34 cellular contexts compared by ENCODE assay signal in the genomic region with DNA sequence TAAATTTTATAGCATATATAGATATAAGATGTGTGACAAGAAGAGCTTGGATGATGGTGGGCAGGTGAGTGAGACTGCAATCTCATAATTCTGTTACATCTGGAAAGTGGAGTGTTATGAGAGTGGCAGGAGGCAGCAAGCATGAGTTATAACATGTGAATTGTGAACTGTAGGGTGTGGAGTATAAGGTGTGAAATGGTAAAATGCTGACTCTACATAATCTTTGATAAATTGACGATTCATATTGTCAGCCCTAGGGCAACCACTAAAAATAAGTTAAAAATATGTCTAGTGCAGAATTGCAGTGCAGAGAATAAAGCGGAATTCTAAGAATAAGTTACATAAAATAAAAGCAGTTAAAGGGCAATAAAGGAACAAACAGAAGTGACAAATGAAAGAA.
"Had no signal": no experiment of that assay in that cellular context is flagged by ENCODE, and none has a peak within 500 bp of the region (broad histone marks: within the 10 kb centered on the region; RNA-seq: fewer than 3 reads in every experiment).

No MANE protein-coding gene starts in this region.

- DNase-seq: activated B cell treated with CpG ODN at 0.5 μM for 24 hours; activated CD4-positive, alpha-beta T cell treated with anti-CD3 and anti-CD28 coated beads for 48 hours; activated CD4-positive, alpha-beta T cell treated with anti-CD3 and anti-CD28 coated beads, Interleukin-2, amount 50 U/mL, for 1 hour; activated CD4-positive, alpha-beta T cell treated with anti-CD3 and anti-CD28 coated beads, Interleukin-2, amount 50 U/mL, for 48 hours; activated CD8-positive, alpha-beta memory T cell treated with anti-CD3 and anti-CD28 coated beads, Interleukin-2, amount 10 ng/mL, durations not matched to agents 7 days and 5 days; activated CD8-positive, alpha-beta memory T cell treated with anti-CD3 and anti-CD28 coated beads, Interleukin-2, amount 50 U/mL, for 4 hours; activated CD8-positive, alpha-beta T cell treated with anti-CD3 and anti-CD28 coated beads for 36 hours; activated effector memory CD4-positive, alpha-beta T cell treated with anti-CD3 and anti-CD28 coated beads, Interleukin-2, amount 50 U/mL, for 16 hours; activated naive CD4-positive, alpha-beta T cell treated with anti-CD3 and anti-CD28 coated beads for 36 hours; activated naive CD8-positive, alpha-beta T cell treated with anti-CD3 and anti-CD28 coated beads for 36 hours; activated naive CD8-positive, alpha-beta T cell treated with anti-CD3 and anti-CD28 coated beads, Interleukin-2, amount 50 U/mL, for 24 hours; activated T-cell treated with anti-CD3 and anti-CD28 coated beads, Interleukin-2, amount 50 U/mL, for 1 hour; activated T-cell treated with anti-CD3 and anti-CD28 coated beads, Interleukin-2, amount 50 U/mL, for 48 hours; adrenal gland; amygdala; aorta; body of pancreas; caudate nucleus; cortex of kidney; dermis blood vessel endothelial cell; effector CD4-positive, alpha-beta T cell; effector memory CD8-positive, alpha-beta T cell; foreskin fibroblast; head of caudate nucleus; T-helper 1 cell; T-helper 17 cell; T1000; WERI-Rb-1 had no signal

- H3K36me3 Mint-ChIP-seq: activated CD8-positive, alpha-beta memory T cell treated with anti-CD3 and anti-CD28 coated beads, Interleukin-2, amount 10 ng/mL, durations not matched to agents 7 days and 5 days; activated naive CD4-positive, alpha-beta T cell treated with anti-CD3 and anti-CD28 coated beads, Interleukin-2, amount 50 U/mL, for 24 hours; activated naive CD8-positive, alpha-beta T cell treated with anti-CD3 and anti-CD28 coated beads for 36 hours had no signal

- H3K4me1 ChIP-seq: adrenal gland, body of pancreas had no signal

- H3K27ac ChIP-seq: adrenal gland, body of pancreas, epithelial cell of prostate, WERI-Rb-1 had no signal

- H3K4me1 Mint-ChIP-seq: activated B cell treated with CpG ODN at 0.5 μM for 24 hours; activated CD8-positive, alpha-beta memory T cell treated with anti-CD3 and anti-CD28 coated beads, Interleukin-2, amount 10 ng/mL, durations not matched to agents 7 days and 5 days; activated naive CD4-positive, alpha-beta T cell treated with anti-CD3 and anti-CD28 coated beads, Interleukin-2, amount 50 U/mL, for 24 hours; activated naive CD8-positive, alpha-beta T cell treated with anti-CD3 and anti-CD28 coated beads for 36 hours; activated naive CD8-positive, alpha-beta T cell treated with anti-CD3 and anti-CD28 coated beads, Interleukin-2, amount 50 U/mL, for 24 hours had no signal

- H3K9me3 Mint-ChIP-seq: activated B cell treated with CpG ODN at 0.5 μM for 24 hours; activated CD8-positive, alpha-beta T cell treated with anti-CD3 and anti-CD28 coated beads for 36 hours; activated naive CD4-positive, alpha-beta T cell treated with anti-CD3 and anti-CD28 coated beads for 36 hours; activated naive CD4-positive, alpha-beta T cell treated with anti-CD3 and anti-CD28 coated beads, Interleukin-2, amount 50 U/mL, for 24 hours; activated naive CD8-positive, alpha-beta T cell treated with anti-CD3 and anti-CD28 coated beads for 36 hours; activated naive CD8-positive, alpha-beta T cell treated with anti-CD3 and anti-CD28 coated beads, Interleukin-2, amount 50 U/mL, for 24 hours; activated T-helper 1 cell treated with anti-CD3 and anti-CD28 coated beads, Interleukin-12 subunit alpha, Interleukin-12 subunit beta, Interleukin-2, Interleukin-4 antibody, amounts not matched to agents 30 ng/mL and 10 ng/mL and 1 ng/mL, durations not matched to agents 14 hours and 24 hours and 36 hours; activated T-helper 2 cell treated with anti-CD3 and anti-CD28 coated beads, Interferon-gamma antibody, Interleukin-2, Interleukin-4, amounts not matched to agents 10 μg/mL and 5 μg/mL and 100 μg/mL, durations not matched to agents 14 hours and 24 hours and 36 hours; effector memory CD8-positive, alpha-beta T cell; T-helper 2 cell treated with Interferon-gamma antibody and Interleukin-4, amounts not matched to agents 5 μg/mL and 100 μg/mL, for 36 hours had no signal

- H3K4me3 Mint-ChIP-seq: activated B cell treated with CpG ODN at 0.5 μM for 24 hours; activated CD8-positive, alpha-beta memory T cell treated with anti-CD3 and anti-CD28 coated beads, Interleukin-2, amount 10 ng/mL, durations not matched to agents 7 days and 5 days; activated CD8-positive, alpha-beta T cell treated with anti-CD3 and anti-CD28 coated beads for 36 hours; activated naive CD4-positive, alpha-beta T cell treated with anti-CD3 and anti-CD28 coated beads for 36 hours; activated naive CD4-positive, alpha-beta T cell treated with anti-CD3 and anti-CD28 coated beads, Interleukin-2, amount 50 U/mL, for 24 hours; activated naive CD8-positive, alpha-beta T cell treated with anti-CD3 and anti-CD28 coated beads for 36 hours; activated naive CD8-positive, alpha-beta T cell treated with anti-CD3 and anti-CD28 coated beads, Interleukin-2, amount 50 U/mL, for 24 hours; activated T-helper 1 cell treated with anti-CD3 and anti-CD28 coated beads, Interleukin-12 subunit alpha, Interleukin-12 subunit beta, Interleukin-2, Interleukin-4 antibody, amounts not matched to agents 30 ng/mL and 10 ng/mL and 1 ng/mL, durations not matched to agents 14 hours and 24 hours and 36 hours; effector memory CD8-positive, alpha-beta T cell; T-helper 17 cell; T-helper 2 cell treated with Interferon-gamma antibody and Interleukin-4, amounts not matched to agents 5 μg/mL and 100 μg/mL, for 36 hours had no signal

- H3K9me3 ChIP-seq: adrenal gland, body of pancreas had no signal

- H3K36me3 ChIP-seq: adrenal gland, WERI-Rb-1 had no signal

- H3K27ac Mint-ChIP-seq: activated B cell treated with CpG ODN at 0.5 μM for 24 hours; activated CD8-positive, alpha-beta memory T cell treated with anti-CD3 and anti-CD28 coated beads, Interleukin-2, amount 10 ng/mL, durations not matched to agents 7 days and 5 days; activated CD8-positive, alpha-beta T cell treated with anti-CD3 and anti-CD28 coated beads for 36 hours; activated naive CD4-positive, alpha-beta T cell treated with anti-CD3 and anti-CD28 coated beads for 36 hours; activated naive CD4-positive, alpha-beta T cell treated with anti-CD3 and anti-CD28 coated beads, Interleukin-2, amount 50 U/mL, for 24 hours; activated naive CD8-positive, alpha-beta T cell treated with anti-CD3 and anti-CD28 coated beads for 36 hours; activated naive CD8-positive, alpha-beta T cell treated with anti-CD3 and anti-CD28 coated beads, Interleukin-2, amount 50 U/mL, for 24 hours; activated T-helper 1 cell treated with anti-CD3 and anti-CD28 coated beads, Interleukin-12 subunit alpha, Interleukin-12 subunit beta, Interleukin-2, Interleukin-4 antibody, amounts not matched to agents 30 ng/mL and 10 ng/mL and 1 ng/mL, durations not matched to agents 14 hours and 24 hours and 36 hours; activated T-helper 2 cell treated with anti-CD3 and anti-CD28 coated beads, Interferon-gamma antibody, Interleukin-2, Interleukin-4, amounts not matched to agents 10 μg/mL and 5 μg/mL and 100 μg/mL, durations not matched to agents 14 hours and 24 hours and 36 hours; effector memory CD8-positive, alpha-beta T cell; T-helper 17 cell; T-helper 2 cell treated with Interferon-gamma antibody and Interleukin-4, amounts not matched to agents 5 μg/mL and 100 μg/mL, for 36 hours had no signal

- H3K4me3 ChIP-seq: adrenal gland, body of pancreas had no signal

- ATAC-seq: activated CD4-positive, CD25-positive, alpha-beta regulatory T cell treated with anti-CD3 and anti-CD28 coated beads, Interleukin-2, amount 50 U/mL, for 24 hours; activated CD8-positive, alpha-beta memory T cell treated with anti-CD3 and anti-CD28 coated beads, Interleukin-2, amount 10 ng/mL, durations not matched to agents 7 days and 5 days; activated CD8-positive, alpha-beta T cell treated with anti-CD3 and anti-CD28 coated beads for 36 hours; activated naive CD8-positive, alpha-beta T cell treated with anti-CD3 and anti-CD28 coated beads, Interleukin-2, amount 50 U/mL, for 24 hours; body of pancreas; effector memory CD8-positive, alpha-beta T cell; T-helper 17 cell had no signal
